9 cellular contexts compared by ENCODE assay signal in genomic region chr15:90840157-90840855, GRCh38. TPM values are rescaled to one million over a fixed set of nuclear protein-coding genes. Genes with fewer than 3 reads are reported as not detected.
DNase-seq lines count a peak whose midpoint lies in the region; ATAC-seq and TF ChIP-seq lines count a peak whose summit lies in the region.
"Had no signal": no experiment of that assay in that cellular context is flagged by ENCODE, and none has a peak within 500 bp of the region (broad histone marks: within the 10 kb centered on the region; RNA-seq: fewer than 3 reads in every experiment).

No MANE protein-coding gene starts in this region.

- H3K27me3 Mint-ChIP-seq in activated naive CD4-positive, alpha-beta T cell treated with anti-CD3 and anti-CD28 coated beads, Interleukin-2, amount 10 ng/mL, durations not matched to agents 7 days and 5 days = peaks cover 4% of the 10 kb centered on the region
- no peaks in the 10 kb centered on the region for H3K27me3 Mint-ChIP-seq in activated T-helper 17 cell treated with anti-CD3 and anti-CD28 coated beads, Interleukin-2, amount 50 U/mL, for 72 hours

- intact Hi-C loops in thyroid gland (cut with DNase I) = no loop called here

- WGBS in thyroid gland, 2 donors = 76 to 80% methylated on average over 18 of the region's 18 CpGs

- no peak for ATAC-seq in activated T-helper 17 cell treated with anti-CD3 and anti-CD28 coated beads, Interleukin-2, amount 50 U/mL, for 72 hours (replicated peaks)
- ATAC-seq: activated CD4-positive, CD25-positive, alpha-beta regulatory T cell treated with anti-CD3 and anti-CD28 coated beads, Interleukin-2, amount 50 U/mL, for 24 hours had no signal

- no peaks in the 10 kb centered on the region for H3K27me3 ChIP-seq in thyroid gland

- CTCF ChIA-PET in activated naive CD4-positive, alpha-beta T cell treated with anti-CD3 and anti-CD28 coated beads, Interleukin-2, amount 10 ng/mL, durations not matched to agents 7 days and 5 days (lab: Charles Lee) = interaction anchor here (0.8 to 2.0 kb wide), 7 partner anchors 10 to 94 kb away, joined by 3 to 8 read pairs (median 5); no protein-coding TSS in a partner anchor

- peak overlapping the region; percentile 86 for H3K4me3 Mint-ChIP-seq in activated naive CD4-positive, alpha-beta T cell treated with anti-CD3 and anti-CD28 coated beads, Interleukin-2, amount 10 ng/mL, durations not matched to agents 7 days and 5 days
- H3K4me3 Mint-ChIP-seq in activated T-helper 17 cell treated with anti-CD3 and anti-CD28 coated beads, Interleukin-2, amount 50 U/mL, for 72 hours = peak overlapping the region; percentile 83

- peaks cover 90% of the 10 kb centered on the region for H3K4me1 Mint-ChIP-seq in activated naive CD4-positive, alpha-beta T cell treated with anti-CD3 and anti-CD28 coated beads, Interleukin-2, amount 10 ng/mL, durations not matched to agents 7 days and 5 days
- H3K4me1 Mint-ChIP-seq in activated T-helper 17 cell treated with anti-CD3 and anti-CD28 coated beads, Interleukin-2, amount 50 U/mL, for 72 hours = peaks cover 38% of the 10 kb centered on the region

- H3K27ac Mint-ChIP-seq in activated naive CD4-positive, alpha-beta T cell treated with anti-CD3 and anti-CD28 coated beads, Interleukin-2, amount 10 ng/mL, durations not matched to agents 7 days and 5 days = peak overlapping the region; percentile 95
- H3K27ac Mint-ChIP-seq in activated T-helper 17 cell treated with anti-CD3 and anti-CD28 coated beads, Interleukin-2, amount 50 U/mL, for 72 hours = peak overlapping the region; percentile 99

- peaks cover 20 to 38% of the 10 kb centered on the region in 2 donors for H3K4me1 ChIP-seq in thyroid gland

- peaks cover 10% of the 10 kb centered on the region for H3K36me3 Mint-ChIP-seq in activated naive CD4-positive, alpha-beta T cell treated with anti-CD3 and anti-CD28 coated beads, Interleukin-2, amount 10 ng/mL, durations not matched to agents 7 days and 5 days
- H3K36me3 Mint-ChIP-seq in activated T-helper 17 cell treated with anti-CD3 and anti-CD28 coated beads, Interleukin-2, amount 50 U/mL, for 72 hours (ENCODE audit: low read depth) = peaks cover 73% of the 10 kb centered on the region

- no peaks in the 10 kb centered on the region for H3K9me3 ChIP-seq in thyroid gland

- no peak for TF ChIP-seq POLR2A in thyroid gland (IDR thresholded peaks at IDR 0.05)

- no peak for DNase-seq in activated naive CD4-positive, alpha-beta T cell treated with anti-CD3 and anti-CD28 coated beads, Interleukin-2, amount 10 ng/mL, durations not matched to agents 7 days and 5 days
- no peak for DNase-seq in activated naive CD4-positive, alpha-beta T cell treated with Interleukin-2 at 50 U/mL for 16 hours
- DNase-seq in medulla oblongata (ENCODE audit: extremely low spot score) (peak; percentile 15), thyroid gland (peak in 1 of 2 donors; percentile 48), iPS-NIHi11 (ENCODE audit: low spot score) (no peak), DMS53 (lab: John Stamatoyannopoulos, UW) (no peak), HPDE6-E6E7 (ENCODE audit: extremely low spot score) (no peak)

- H3K9me3 Mint-ChIP-seq in activated naive CD4-positive, alpha-beta T cell treated with anti-CD3 and anti-CD28 coated beads, Interleukin-2, amount 10 ng/mL, durations not matched to agents 7 days and 5 days = no peaks in the 10 kb centered on the region
- no peaks in the 10 kb centered on the region for H3K9me3 Mint-ChIP-seq in activated T-helper 17 cell treated with anti-CD3 and anti-CD28 coated beads, Interleukin-2, amount 50 U/mL, for 72 hours

- peak overlapping the region; percentile 84 to 86 (median 86) for H3K27ac ChIP-seq in thyroid gland

- TF ChIP-seq CTCF in thyroid gland (IDR thresholded peaks at IDR 0.05) = no peak

- H3K4me3 ChIP-seq in thyroid gland (replicated peaks in 1 of 3) = no peak overlapping the region

- no peaks in the 10 kb centered on the region for H3K36me3 ChIP-seq in thyroid gland

RNA-seq across cellular contexts. Expression of gene FURIN, which starts 28.1 kb away (rescaled TPM):
- 100 to 1,000 TPM; 605 to 771 TPM for total RNA-seq in activated T-helper 17 cell treated with anti-CD3 and anti-CD28 coated beads, Interleukin-2, amount 50 U/mL, for 72 hours
- total RNA-seq in thyroid gland = 100 to 1,000 TPM in 2 of 4 donors, 10 to 100 TPM in 2; 88.6 to 128 (median 102) TPM

RNA-seq across cellular contexts. Expression of gene FES, which starts 44.0 kb away (rescaled TPM):
- 100 to 1,000 TPM in 1 of 2 donors, 10 to 100 TPM in 1; 98.5 to 122 TPM for total RNA-seq in activated T-helper 17 cell treated with anti-CD3 and anti-CD28 coated beads, Interleukin-2, amount 50 U/mL, for 72 hours
- 10 to 100 TPM; 34.1 to 44.5 (median 36.0) TPM for total RNA-seq in thyroid gland

Comparison
In these comparisons a context has a peak if more than half of its experiments do, and no peak if none do; other contexts are left out.
1. RNA of gene FURIN, which starts 28.1 kb away (total RNA-seq): 605 to 771 TPM in activated T-helper 17 cell treated with anti-CD3 and anti-CD28 coated beads, Interleukin-2, amount 50 U/mL, for 72 hours; 88.6 to 128 TPM in thyroid gland; every median in the first group is over 4 times any median in the second.